ENCODE assay signal across 15 cellular contexts in genomic region chr16:30569746-30570325, GRCh38. TPM values are rescaled to one million over a fixed set of nuclear protein-coding genes. Genes with fewer than 3 reads are reported as not detected.
DNase-seq lines count a peak whose midpoint lies in the region; ATAC-seq, FAIRE-seq and TF ChIP-seq lines count a peak whose summit lies in the region.
"Had no signal": no experiment of that assay in that cellular context is flagged by ENCODE, and none has a peak within 500 bp of the region (broad histone marks: within the 10 kb centered on the region; RNA-seq: fewer than 3 reads in every experiment).

No MANE protein-coding gene starts in this region.

- H3K4me2 ChIP-seq in mammary epithelial cell (ENCODE audit: insufficient read depth, low read depth, low read length) (no peak overlapping the region), GM12878 (ENCODE audit: control insufficient read depth, insufficient read depth) (0 out of 2 replicates have a peak overlapping the region, but pooled peaks have one; percentile 26)

- TF ChIP-seq EP300 in GM12878 (IDR thresholded peaks at IDR 0.05; ENCODE audit: borderline replicate concordance in 1 of 2, control insufficient read depth in 1 of 2, low read depth in 2 of 2, low read length in 2 of 2) (no peak), transverse colon (IDR thresholded peaks at IDR 0.05; ENCODE audit: low read depth) (no peak)

- SMC1A ChIA-PET in GM12878 (lab: Charles Lee; ENCODE audit: uncharacterized antibody, unreplicated experiment): interaction anchor here (1.0 kb wide), 1 partner anchor 150 kb away, joined by 4 read pairs; no protein-coding TSS in a partner anchor

- no peak for TF ChIP-seq RAD21 in GM12878 (IDR thresholded peaks at IDR 0.05; ENCODE audit: insufficient read depth, low read depth, low read length)

- peaks cover 25% of the 10 kb centered on the region for H3K4me1 Mint-ChIP-seq in MCF 10A (ENCODE audit: insufficient read depth, unreplicated experiment)
- peaks cover 17 to 57% (median 37%) of the 10 kb centered on the region in 4 donors for H3K4me1 Mint-ChIP-seq in naive thymus-derived CD8-positive, alpha-beta T cell

- 94% methylated on average over 12 of the region's 41 CpGs for WGBS in mammary epithelial cell (ENCODE audit: low coverage, missing lambda C conversion rate)
- WGBS in GM12878 (ENCODE audit: insufficient coverage, insufficient replicate concordance, low lambda C conversion rate, missing lambda C conversion rate): 98% methylated on average over 37 of the region's 41 CpGs
- 93 to 96% methylated on average over 3 to 41 of the region's 41 CpGs for WGBS in transverse colon (ENCODE audit: low coverage in 1 of 2), 2 donors

- H3K27ac ChIP-seq in mammary epithelial cell (ENCODE audit: insufficient read depth, low read depth, low read length): no peak overlapping the region
- H3K27ac ChIP-seq in GM12878 (ENCODE audit: control insufficient read depth, insufficient read depth): no peak overlapping the region
- peak overlapping the region; percentile 30 to 100 (median 99) for H3K27ac ChIP-seq in transverse colon

- CTCF ChIA-PET in MCF 10A (lab: Yijun Ruan, JAX) (interaction anchor here (0.6 to 3.2 kb wide), 2 partner anchors 42 to 59 kb away, joined by 5 to 15 read pairs; no protein-coding TSS in a partner anchor), mammary epithelial cell (lab: Charles Lee; ENCODE audit: low non-redundant PET) (no interaction called here), GM12878 (lab: Yijun Ruan, JAX) (interaction anchor here (3.1 kb wide), 1 partner anchor 34 kb away, joined by 13 read pairs; no protein-coding TSS in a partner anchor)

- H3K36me3 Mint-ChIP-seq in MCF 10A (ENCODE audit: insufficient read depth, unreplicated experiment): peaks cover 14% of the 10 kb centered on the region
- peaks cover 0 to 3% (median 0%) of the 10 kb centered on the region in 3 donors for H3K36me3 Mint-ChIP-seq in naive thymus-derived CD8-positive, alpha-beta T cell

- H4K20me1 ChIP-seq in mammary epithelial cell (ENCODE audit: insufficient read depth, low read length) (no peaks in the 10 kb centered on the region), GM12878 (ENCODE audit: control insufficient read depth, insufficient read depth) (no peaks in the 10 kb centered on the region)

- H3K36me3 ChIP-seq in mammary epithelial cell (ENCODE audit: insufficient read depth, low read length): no peaks in the 10 kb centered on the region
- H3K36me3 ChIP-seq in GM12878 (ENCODE audit: control insufficient read depth in 2 of 2, insufficient read depth in 2 of 2, low read length in 1 of 2): no peaks in the 10 kb centered on the region; a peak in 1 of 4 replicates
- no peaks in the 10 kb centered on the region for H3K36me3 ChIP-seq in transverse colon

- H2AFZ ChIP-seq in mammary epithelial cell (ENCODE audit: low read depth, low read length): no peak overlapping the region
- H2AFZ ChIP-seq in GM12878 (ENCODE audit: control insufficient read depth, low read depth, low read length): no peak overlapping the region

- H3K79me2 ChIP-seq in mammary epithelial cell (ENCODE audit: insufficient read depth, low read length) (no peaks in the 10 kb centered on the region), GM12878 (ENCODE audit: control insufficient read depth, insufficient read depth, low read length) (peaks cover 11% of the 10 kb centered on the region)

- H3K4me1 ChIP-seq in mammary epithelial cell (ENCODE audit: insufficient read depth, low read length) (peaks cover 35% of the 10 kb centered on the region), GM12878 (ENCODE audit: control insufficient read depth, insufficient read depth, low read length) (peaks cover 27% of the 10 kb centered on the region), transverse colon (peaks cover 12 to 34% (median 24%) of the 10 kb centered on the region in 4 donors)

- DNase-seq in MCF 10A (ENCODE audit: unreplicated experiment) (no peak), mammary epithelial cell (no peak), GM12878 (ENCODE audit: low read depth, low spot score) (no peak), transverse colon (no peak), A172 (ENCODE audit: low spot score) (no peak)
- DNase-seq in naive thymus-derived CD8-positive, alpha-beta T cell: no peak
- DNase-seq in activated CD4-positive, CD25-positive, alpha-beta regulatory T cell treated with anti-CD3 and anti-CD28 coated beads, Interleukin-2, amount 50 U/mL, for 72 hours: no peak
- DNase-seq: activated CD4-positive, alpha-beta T cell treated with anti-CD3 and anti-CD28 coated beads, Interleukin-2, amount 10 ng/mL, durations not matched to agents 24 days and 14 days; activated effector memory CD4-positive, alpha-beta T cell treated with anti-CD3 and anti-CD28 coated beads, Interleukin-2, amount 50 U/mL, for 16 hours; cerebellar nuclear complex; erythroblast; small intestine had no signal

- TF ChIP-seq CTCF in MCF 10A (IDR thresholded peaks at IDR 0.05; ENCODE audit: unreplicated experiment) (no peak), mammary epithelial cell (conservative IDR thresholded peaks at IDR 0.05 in 1 of 2, IDR thresholded peaks at IDR 0.05 in 1 of 2; ENCODE audit: extremely low read depth in 1 of 2, insufficient read depth in 1 of 2, low read depth in 1 of 2, low read length in 2 of 2) (no peak), GM12878 (IDR thresholded peaks at IDR 0.05 in 2 of 3, conservative IDR thresholded peaks at IDR 0.05 in 1 of 3; ENCODE audit: control insufficient read depth in 2 of 3, extremely low read depth in 1 of 3, insufficient read depth in 1 of 3, low read depth in 3 of 3, low read length in 3 of 3) (no peak), transverse colon (IDR thresholded peaks at IDR 0.05) (no peak)

- H3K9me3 Mint-ChIP-seq in MCF 10A (ENCODE audit: unreplicated experiment): no peaks in the 10 kb centered on the region
- H3K9me3 Mint-ChIP-seq in naive thymus-derived CD8-positive, alpha-beta T cell: no peaks in the 10 kb centered on the region
- H3K9me3 Mint-ChIP-seq: activated CD4-positive, alpha-beta T cell treated with anti-CD3 and anti-CD28 coated beads, Interleukin-2, amount 10 ng/mL, durations not matched to agents 24 days and 14 days had no signal

- H3K27me3 ChIP-seq in mammary epithelial cell (ENCODE audit: insufficient read depth, low read length) (no peaks in the 10 kb centered on the region), GM12878 (replicated peaks in 1 of 2; ENCODE audit: control insufficient read depth in 2 of 2, insufficient read depth in 2 of 2, low read length in 1 of 2) (no peaks in the 10 kb centered on the region), transverse colon (no peaks in the 10 kb centered on the region)

- H3K27ac Mint-ChIP-seq in MCF 10A (ENCODE audit: low read depth, unreplicated experiment): peak overlapping the region; percentile 95
- H3K27ac Mint-ChIP-seq in naive thymus-derived CD8-positive, alpha-beta T cell: peak overlapping the region in 6 of 10 donors; percentile 44 to 100 (median 98)

- in situ Hi-C loops in mammary epithelial cell (cut with MboI; ENCODE audit: low sequenced_read_pairs in 2 of 2) (no loop called here), GM12878 (cut with MboI) (no loop called here), transverse colon (cut with MboI; ENCODE audit: low pct_ligation_motif_present in 1 of 4, low pct_unique_long_range_greater_than_20kb in 1 of 4, low sequenced_read_pairs in 3 of 4) (loop anchor here in 2 of 4 donors (10.0 to 25.0 kb wide), 2 partner anchors 65 to 133 kb away; partner anchors contain the start of genes DCTPP1 (in 1 of the 2) and SEPHS2 (in 1 of the 2))

- H3K4me3 Mint-ChIP-seq in MCF 10A (ENCODE audit: unreplicated experiment): no peak overlapping the region
- peak overlapping the region in 5 of 10 donors; percentile 6 to 91 (median 48) for H3K4me3 Mint-ChIP-seq in naive thymus-derived CD8-positive, alpha-beta T cell

- FAIRE-seq in GM12878 (lab: Jason Lieb, UNC): no peak
- FAIRE-seq: GM12892, GM19239, small intestine had no signal

- BruUV-seq in MCF 10A (replicated peaks; lab: Mats Ljungman, UMichigan) (no TSS peak), mammary epithelial cell (replicated peaks; lab: Mats Ljungman, UMichigan) (no TSS peak), GM12878 (replicated peaks; lab: Mats Ljungman, UMichigan) (no TSS peak)

- H3K9me3 ChIP-seq in mammary epithelial cell (replicated peaks; ENCODE audit: insufficient read depth, low read length): no peaks in the 10 kb centered on the region
- H3K9me3 ChIP-seq in GM12878 (replicated peaks; ENCODE audit: control insufficient read depth, insufficient read depth, low read length): no peaks in the 10 kb centered on the region
- H3K9me3 ChIP-seq in transverse colon: no peaks in the 10 kb centered on the region

- no peak overlapping the region for H3K4me3 ChIP-seq in mammary epithelial cell (replicated peaks in 1 of 3; ENCODE audit: insufficient read depth in 1 of 3, low read depth in 2 of 3, low read length in 3 of 3)
- no peak overlapping the region for H3K4me3 ChIP-seq in GM12878
- no peak overlapping the region for H3K4me3 ChIP-seq in transverse colon

- no peak for TF ChIP-seq POLR2A in GM12878 (IDR thresholded peaks at IDR 0.05; ENCODE audit: low read depth, low read length)
- no peak for TF ChIP-seq POLR2A in transverse colon (IDR thresholded peaks at IDR 0.05)

- RAD21 ChIA-PET in GM12878 (lab: Charles Lee; ENCODE audit: unreplicated experiment): interaction anchor here (3.3 kb wide), 1 partner anchor 12 kb away, joined by 28 read pairs; the partner anchor contains the start of gene ZNF764

- POLR2A ChIA-PET in MCF 10A (lab: Yijun Ruan, JAX): interaction anchor here (3.2 kb wide), 2 partner anchors 16 to 35 kb away, joined by 25 to 45 read pairs; partner anchors contain the start of genes ZNF747 and ZNF785
- POLR2A ChIA-PET in GM12878 (lab: Charles Lee): interaction anchor here (0.9 to 3.1 kb wide), 2 partner anchors 12 to 140 kb away, joined by 3 to 31 read pairs; partner anchors contain the start of genes DCTPP1 and ZNF764
- POLR2A ChIA-PET in naive thymus-derived CD8-positive, alpha-beta T cell (lab: Charles Lee): interaction anchor here (0.5 to 3.1 kb wide), 7 partner anchors 8 to 608 kb away, joined by 3 to 131 read pairs (median 14); partner anchors contain the start of genes FBRS, TMEM219 and ZNF764

- H3K9ac ChIP-seq in mammary epithelial cell (ENCODE audit: insufficient read depth, low read length) (no peak overlapping the region), GM12878 (ENCODE audit: control insufficient read depth, insufficient read depth, low read length) (no peak overlapping the region)

- H3K27me3 Mint-ChIP-seq in MCF 10A (ENCODE audit: insufficient read depth, unreplicated experiment): no peaks in the 10 kb centered on the region
- no peaks in the 10 kb centered on the region for H3K27me3 Mint-ChIP-seq in naive thymus-derived CD8-positive, alpha-beta T cell
- H3K27me3 Mint-ChIP-seq: activated CD4-positive, alpha-beta T cell treated with anti-CD3 and anti-CD28 coated beads, Interleukin-2, amount 10 ng/mL, durations not matched to agents 24 days and 14 days had no signal

- ATAC-seq in GM12878 (no peak), GM18502 (IDR thresholded peaks at IDR 0.05; ENCODE audit: poor library complexity, unreplicated experiment) (no peak)
- ATAC-seq in naive thymus-derived CD8-positive, alpha-beta T cell: no peak

- dilution Hi-C loops in mammary epithelial cell (cut with HindIII; ENCODE audit: low sequenced_read_pairs): loop anchor here (5.0 kb wide), 1 partner anchor 47 kb away; no protein-coding TSS in a partner anchor

- intact Hi-C loops in MCF 10A (cut with micrococcal nuclease) (loop anchor here (5.0 kb wide), 1 partner anchor 43 kb away; the partner anchor contains the start of gene ZNF768), mammary epithelial cell (cut with micrococcal nuclease) (loop anchor here (2.0 kb wide), 2 partner anchors 15 to 35 kb away; partner anchors contain the start of genes ZNF747 and ZNF785), GM12878 (cut with micrococcal nuclease; ENCODE audit: unreplicated experiment) (loop anchor here (10.0 kb wide), 1 partner anchor 85 kb away; the partner anchor contains the start of genes FBRS and PRR14), transverse colon (cut with DNase I; ENCODE audit: low total_unique reads) (loop anchor here (10.0 kb wide), 1 partner anchor 55 kb away; no protein-coding TSS in a partner anchor)

RNA-seq across cellular contexts. Expression of gene ZNF688, which starts 1.7 kb away (rescaled TPM):
- 9.0 and 11.6 TPM in 2 replicates for total RNA-seq in MCF 10A (2022)
- total RNA-seq in mammary epithelial cell: 10 to 100 TPM in 1 of 2 donors, 1 to 10 TPM in 1; 6.2 to 10.6 TPM
- polyA plus RNA-seq in mammary epithelial cell: 3.4 TPM
- 9.4 TPM for polyA minus RNA-seq in mammary epithelial cell
- 16.5 and 18.2 TPM in 2 replicates for total RNA-seq in GM12878 (2013; cell fraction: nucleolus; rRNA removed)
- total RNA-seq in GM12878 (2014; rRNA removed): 12.5 and 13.6 TPM in 2 replicates
- 7.4 and 8.6 TPM in 2 replicates for total RNA-seq in GM12878 (2014; rRNA removed; fragmentation: Illumina TruSeq; extraction: Trizol)
- total RNA-seq in GM12878 (2021): 9.2 and 12.6 TPM in 2 replicates
- polyA plus RNA-seq in GM12878 (2011; ENCODE audit: low read depth): 1.7 TPM
- 6.0 and 6.3 TPM in 2 replicates for polyA plus RNA-seq in GM12878 (2011; rRNA removed)
- polyA plus RNA-seq in GM12878 (2011; cell fraction: cytosol; rRNA removed): 5.5 and 8.8 TPM in 2 replicates
- 8.9 and 11.8 TPM in 2 replicates for polyA plus RNA-seq in GM12878 (2011; cell fraction: nucleus; rRNA removed)
- 5.8 and 8.9 TPM in 2 replicates for polyA plus RNA-seq in GM12878 (2012)
- polyA plus RNA-seq in GM12878 (2014; fragmentation: Illumina TruSeq; extraction: Trizol): 2.7 and 8.5 TPM in 2 replicates
- under 1 TPM; 0.14 to 0.88 TPM for polyA plus RNA-seq in GM12878 (2014; fragmentation: Nextera tagmentation; extraction: Ambion mirVana)
- 12.9 and 13.7 TPM in 2 replicates for polyA plus RNA-seq in GM12878 (2014; rRNA removed)
- 10 to 100 TPM; 16.2 to 17.4 TPM for polyA plus RNA-seq in GM12878 (2016; fragmentation: Nextera tagmentation; extraction: Ambion mirVana)
- 1.2 and 2.8 TPM in 2 replicates for polyA minus RNA-seq in GM12878 (2011; rRNA and poly(A)+ RNA removed)
- 2.0 and 2.2 TPM in 2 replicates for polyA minus RNA-seq in GM12878 (2011; cell fraction: cytosol; rRNA and poly(A)+ RNA removed)
- polyA minus RNA-seq in GM12878 (2011; cell fraction: nucleus; rRNA and poly(A)+ RNA removed): 5.1 and 8.8 TPM in 2 replicates
- 10 to 100 TPM; 19.9 to 21.2 TPM for total RNA-seq in naive thymus-derived CD8-positive, alpha-beta T cell
- 10 to 100 TPM; 21.2 to 22.0 (median 21.7) TPM for polyA plus RNA-seq in naive thymus-derived CD8-positive, alpha-beta T cell
- total RNA-seq in transverse colon: 10 to 100 TPM; 22.9 to 64.3 (median 43.5) TPM
- 6.9 and 11.9 TPM in 2 replicates for total RNA-seq in A172 (2014; rRNA removed; shearing (Covaris generic))

RNA-seq across cellular contexts. Expression of gene ZNF764, which starts 11.7 kb away (rescaled TPM):
- total RNA-seq in MCF 10A (2022) (8.3 and 10.6 TPM in 2 replicates), mammary epithelial cell (1 to 10 TPM; 5.5 to 6.6 TPM), GM12878 (2014; rRNA removed) (9.0 and 9.2 TPM in 2 replicates), GM12878 (2014; rRNA removed; fragmentation: Illumina TruSeq; extraction: Trizol) (3.4 and 3.5 TPM in 2 replicates), GM12878 (2021) (11.2 and 11.9 TPM in 2 replicates), transverse colon (10 to 100 TPM; 17.9 to 48.0 (median 23.2) TPM)
- polyA plus RNA-seq in mammary epithelial cell (2.8 TPM), GM12878 (2011; rRNA removed) (2.7 and 2.8 TPM in 2 replicates), GM12878 (2014; fragmentation: Illumina TruSeq; extraction: Trizol) (2.8 and 3.2 TPM in 2 replicates), GM12878 (2014; fragmentation: Nextera tagmentation; extraction: Ambion mirVana) (1 to 10 TPM in 1 of 2 experiments, under 1 TPM in 1; 0.61 to 1.6 TPM), GM12878 (2014; rRNA removed) (9.5 and 10.8 TPM in 2 replicates), GM12878 (2016; fragmentation: Nextera tagmentation; extraction: Ambion mirVana) (1 to 10 TPM; 4.2 to 4.8 TPM)
- polyA minus RNA-seq in mammary epithelial cell: not detected
- 16.0 TPM in 2 replicates for total RNA-seq in GM12878 (2013; cell fraction: nucleolus; rRNA removed)
- polyA plus RNA-seq in GM12878 (2011; ENCODE audit: low read depth): 3.2 TPM
- polyA plus RNA-seq in GM12878 (2011; cell fraction: cytosol; rRNA removed): 5.7 and 5.8 TPM in 2 replicates
- polyA plus RNA-seq in GM12878 (2011; cell fraction: nucleus; rRNA removed): 5.2 and 7.8 TPM in 2 replicates
- 5.6 and 6.1 TPM in 2 replicates for polyA plus RNA-seq in GM12878 (2012)
- 1.6 and 3.5 TPM in 2 replicates for polyA minus RNA-seq in GM12878 (2011; rRNA and poly(A)+ RNA removed)
- 4.0 and 4.4 TPM in 2 replicates for polyA minus RNA-seq in GM12878 (2011; cell fraction: cytosol; rRNA and poly(A)+ RNA removed)
- 2.8 and 4.6 TPM in 2 replicates for polyA minus RNA-seq in GM12878 (2011; cell fraction: nucleus; rRNA and poly(A)+ RNA removed)
- 10 to 100 TPM; 18.8 to 19.3 TPM for total RNA-seq in naive thymus-derived CD8-positive, alpha-beta T cell
- 1 to 10 TPM; 3.6 to 6.5 (median 4.0) TPM for polyA plus RNA-seq in naive thymus-derived CD8-positive, alpha-beta T cell
- 7.3 and 8.1 TPM in 2 replicates for total RNA-seq in A172 (2014; rRNA removed; shearing (Covaris generic))

RNA-seq across cellular contexts. Expression of gene ZNF785, which starts 15.7 kb away (rescaled TPM):
- total RNA-seq in MCF 10A (2022) (12.8 and 16.3 TPM in 2 replicates), mammary epithelial cell (1 to 10 TPM; 7.6 to 8.0 TPM), GM12878 (2014; rRNA removed) (8.9 and 9.1 TPM in 2 replicates), GM12878 (2014; rRNA removed; fragmentation: Illumina TruSeq; extraction: Trizol) (6.4 and 7.0 TPM in 2 replicates), GM12878 (2021) (11.1 and 11.5 TPM in 2 replicates), transverse colon (100 to 1,000 TPM in 1 of 4 donors, 10 to 100 TPM in 3; 17.2 to 131 (median 20.5) TPM)
- polyA plus RNA-seq in mammary epithelial cell (3.2 TPM), GM12878 (2011; rRNA removed) (10.8 and 11.6 TPM in 2 replicates), GM12878 (2014; fragmentation: Illumina TruSeq; extraction: Trizol) (5.8 and 6.2 TPM in 2 replicates), GM12878 (2014; fragmentation: Nextera tagmentation; extraction: Ambion mirVana) (1 to 10 TPM in 1 of 2 experiments, under 1 TPM in 1; 0.87 to 1.5 TPM), GM12878 (2014; rRNA removed) (11.5 and 12.8 TPM in 2 replicates), GM12878 (2016; fragmentation: Nextera tagmentation; extraction: Ambion mirVana) (1 to 10 TPM; 5.9 to 8.1 TPM)
- polyA minus RNA-seq in mammary epithelial cell: 6.5 TPM
- 64.7 and 73.9 TPM in 2 replicates for total RNA-seq in GM12878 (2013; cell fraction: nucleolus; rRNA removed)
- 3.0 TPM for polyA plus RNA-seq in GM12878 (2011; ENCODE audit: low read depth)
- polyA plus RNA-seq in GM12878 (2011; cell fraction: cytosol; rRNA removed): 10.9 and 11.7 TPM in 2 replicates
- polyA plus RNA-seq in GM12878 (2011; cell fraction: nucleus; rRNA removed): 14.9 and 20.0 TPM in 2 replicates
- 6.5 and 7.5 TPM in 2 replicates for polyA plus RNA-seq in GM12878 (2012)
- polyA minus RNA-seq in GM12878 (2011; rRNA and poly(A)+ RNA removed): 6.2 and 11.4 TPM in 2 replicates
- polyA minus RNA-seq in GM12878 (2011; cell fraction: cytosol; rRNA and poly(A)+ RNA removed): 4.7 and 5.9 TPM in 2 replicates
- polyA minus RNA-seq in GM12878 (2011; cell fraction: nucleus; rRNA and poly(A)+ RNA removed): 8.6 and 13.2 TPM in 2 replicates
- total RNA-seq in naive thymus-derived CD8-positive, alpha-beta T cell: 10 to 100 TPM; 22.8 to 23.3 TPM
- 1 to 10 TPM; 1.6 to 3.5 (median 3.4) TPM for polyA plus RNA-seq in naive thymus-derived CD8-positive, alpha-beta T cell
- not detected in 2 replicates for total RNA-seq in A172 (2014; rRNA removed; shearing (Covaris generic))

RNA-seq across cellular contexts. Expression of gene ZNF747, which starts 35.2 kb away (rescaled TPM):
- total RNA-seq in MCF 10A (2022): 13.7 TPM in 2 replicates
- total RNA-seq in mammary epithelial cell: 10 to 100 TPM in 1 of 2 donors, 1 to 10 TPM in 1; 6.7 to 11.0 TPM
- 4.8 TPM for polyA plus RNA-seq in mammary epithelial cell
- 6.8 TPM for polyA minus RNA-seq in mammary epithelial cell
- 18.5 and 22.3 TPM in 2 replicates for total RNA-seq in GM12878 (2013; cell fraction: nucleolus; rRNA removed)
- total RNA-seq in GM12878 (2014; rRNA removed): 13.0 and 14.3 TPM in 2 replicates
- 5.0 and 5.8 TPM in 2 replicates for total RNA-seq in GM12878 (2014; rRNA removed; fragmentation: Illumina TruSeq; extraction: Trizol)
- 10.7 and 12.0 TPM in 2 replicates for total RNA-seq in GM12878 (2021)
- 2.4 TPM for polyA plus RNA-seq in GM12878 (2011; ENCODE audit: low read depth)
- polyA plus RNA-seq in GM12878 (2011; rRNA removed): 2.7 and 3.3 TPM in 2 replicates
- polyA plus RNA-seq in GM12878 (2011; cell fraction: cytosol; rRNA removed): 4.7 and 5.0 TPM in 2 replicates
- polyA plus RNA-seq in GM12878 (2011; cell fraction: nucleus; rRNA removed): 3.3 and 4.6 TPM in 2 replicates
- 4.5 TPM in 2 replicates for polyA plus RNA-seq in GM12878 (2012)
- polyA plus RNA-seq in GM12878 (2014; fragmentation: Illumina TruSeq; extraction: Trizol): 5.1 and 5.7 TPM in 2 replicates
- 1 to 10 TPM; 1.0 to 1.2 TPM for polyA plus RNA-seq in GM12878 (2014; fragmentation: Nextera tagmentation; extraction: Ambion mirVana)
- 11.5 and 12.1 TPM in 2 replicates for polyA plus RNA-seq in GM12878 (2014; rRNA removed)
- 1 to 10 TPM; 8.6 to 8.8 TPM for polyA plus RNA-seq in GM12878 (2016; fragmentation: Nextera tagmentation; extraction: Ambion mirVana)
- 5.1 and 6.7 TPM in 2 replicates for polyA minus RNA-seq in GM12878 (2011; rRNA and poly(A)+ RNA removed)
- polyA minus RNA-seq in GM12878 (2011; cell fraction: cytosol; rRNA and poly(A)+ RNA removed): 2.3 and 3.8 TPM in 2 replicates
- 6.5 and 10.4 TPM in 2 replicates for polyA minus RNA-seq in GM12878 (2011; cell fraction: nucleus; rRNA and poly(A)+ RNA removed)
- total RNA-seq in naive thymus-derived CD8-positive, alpha-beta T cell: 10 to 100 TPM; 21.8 to 21.9 TPM
- polyA plus RNA-seq in naive thymus-derived CD8-positive, alpha-beta T cell: 10 to 100 TPM in 2 of 3 donors, 1 to 10 TPM in 1; 9.5 to 12.0 (median 11.4) TPM
- total RNA-seq in transverse colon: 10 to 100 TPM; 16.0 to 25.7 (median 16.8) TPM
- total RNA-seq in A172 (2014; rRNA removed; shearing (Covaris generic)): 2.0 and 2.5 TPM in 2 replicates

RNA-seq across cellular contexts. Expression of gene ZNF689, which starts 40.4 kb away (rescaled TPM):
- total RNA-seq in MCF 10A (2022) (4.5 and 6.1 TPM in 2 replicates), mammary epithelial cell (1 to 10 TPM; 6.7 to 7.0 TPM), GM12878 (2014; rRNA removed) (10.7 and 11.5 TPM in 2 replicates), GM12878 (2014; rRNA removed; fragmentation: Illumina TruSeq; extraction: Trizol) (6.8 and 7.0 TPM in 2 replicates), GM12878 (2021) (12.4 and 13.2 TPM in 2 replicates), transverse colon (10 to 100 TPM in 1 of 4 donors, 1 to 10 TPM in 3; 3.4 to 77.1 (median 8.1) TPM)
- polyA plus RNA-seq in mammary epithelial cell (4.7 TPM), GM12878 (2011; rRNA removed) (6.4 and 7.6 TPM in 2 replicates), GM12878 (2014; fragmentation: Illumina TruSeq; extraction: Trizol) (7.2 and 8.2 TPM in 2 replicates), GM12878 (2014; fragmentation: Nextera tagmentation; extraction: Ambion mirVana) (1 to 10 TPM; 4.7 to 6.3 TPM), GM12878 (2014; rRNA removed) (9.1 and 9.5 TPM in 2 replicates), GM12878 (2016; fragmentation: Nextera tagmentation; extraction: Ambion mirVana) (1 to 10 TPM; 8.8 to 9.9 TPM)
- polyA minus RNA-seq in mammary epithelial cell: 9.9 TPM
- total RNA-seq in GM12878 (2013; cell fraction: nucleolus; rRNA removed): 8.7 and 9.3 TPM in 2 replicates
- 3.3 TPM for polyA plus RNA-seq in GM12878 (2011; ENCODE audit: low read depth)
- polyA plus RNA-seq in GM12878 (2011; cell fraction: cytosol; rRNA removed): 8.6 and 10.9 TPM in 2 replicates
- polyA plus RNA-seq in GM12878 (2011; cell fraction: nucleus; rRNA removed): 10.5 and 15.1 TPM in 2 replicates
- 4.9 and 5.7 TPM in 2 replicates for polyA plus RNA-seq in GM12878 (2012)
- 7.9 and 15.4 TPM in 2 replicates for polyA minus RNA-seq in GM12878 (2011; rRNA and poly(A)+ RNA removed)
- polyA minus RNA-seq in GM12878 (2011; cell fraction: cytosol; rRNA and poly(A)+ RNA removed): 4.7 and 6.8 TPM in 2 replicates
- polyA minus RNA-seq in GM12878 (2011; cell fraction: nucleus; rRNA and poly(A)+ RNA removed): 5.2 and 10.3 TPM in 2 replicates
- 10 to 100 TPM; 10.8 to 13.7 TPM for total RNA-seq in naive thymus-derived CD8-positive, alpha-beta T cell
- polyA plus RNA-seq in naive thymus-derived CD8-positive, alpha-beta T cell: 10 to 100 TPM in 2 of 3 donors, 1 to 10 TPM in 1; 7.7 to 12.5 (median 11.0) TPM
- total RNA-seq in A172 (2014; rRNA removed; shearing (Covaris generic)): 11.7 and 16.6 TPM in 2 replicates

Comparison
In these comparisons a context has a peak if more than half of its experiments do, and no peak if none do; other contexts are left out.
1. H3K27ac ChIP-seq: peak in transverse colon (4 of 4); none in mammary epithelial cell (single experiment) and GM12878 (single experiment).